Comparison of ENCODE assay signal across 24 cellular contexts in genomic region chr6:36871686-36872085, GRCh38. TPM values are rescaled to one million over a fixed set of nuclear protein-coding genes. Genes with fewer than 3 reads are reported as not detected.
DNase-seq lines count a peak whose midpoint lies in the region; ATAC-seq and TF ChIP-seq lines count a peak whose summit lies in the region.
"Had no signal": no experiment of that assay in that cellular context is flagged by ENCODE, and none has a peak within 500 bp of the region (broad histone marks: within the 10 kb centered on the region; RNA-seq: fewer than 3 reads in every experiment).

No MANE protein-coding gene starts in this region.

- H3K36me3 ChIP-seq in left ventricle myocardium inferior, result peaks cover 23% of the 10 kb centered on the region

- H3K4me3 ChIP-seq in left ventricle myocardium inferior, result peak overlapping the region; percentile 0

- peak; percentile 38 for DNase-seq in activated CD8-positive, alpha-beta memory T cell treated with anti-CD3 and anti-CD28 coated beads, Interleukin-2, amount 50 U/mL, for 48 hours
- no peak for DNase-seq in activated CD8-positive, alpha-beta memory T cell treated with anti-CD3 and anti-CD28 coated beads, Interleukin-2, amount 10 ng/mL, durations not matched to agents 7 days and 5 days
- DNase-seq in left ventricle myocardium inferior (no peak), left cardiac atrium (no peak), superior temporal gyrus (ENCODE audit: extremely low spot score) (no peak)
- no peak for DNase-seq in activated effector memory CD4-positive, alpha-beta T cell treated with anti-CD3 and anti-CD28 coated beads, Interleukin-2, amount 50 U/mL, for 16 hours
- DNase-seq: AML-193; C1 segment of cervical spinal cord; CD8-positive, alpha-beta memory T cell; GDM1; GOT3; NCI-H1105; NCI-H146; NCI-H2029; NCI-H2227 treated with DMSO at 0.1 percent for 48 hours; NCI-H510A treated with DMSO at 0.1 percent for 48 hours; NCI-H748 treated with DMSO at 0.1 percent for 48 hours; NK-92 treated with Interleukin-12 subunit alpha and Interleukin-12 subunit beta, amount 100 ng/mL, for 24 hours had no signal

- no peaks in the 10 kb centered on the region for H3K9me3 ChIP-seq in left ventricle myocardium inferior (replicated peaks)

- H3K27ac ChIP-seq in left ventricle myocardium inferior (replicated peaks), result peak overlapping the region; percentile 95

- H3K27ac Mint-ChIP-seq in activated CD8-positive, alpha-beta memory T cell treated with anti-CD3 and anti-CD28 coated beads, Interleukin-2, amount 10 ng/mL, durations not matched to agents 7 days and 5 days, result no peak overlapping the region
- no peak overlapping the region for H3K27ac Mint-ChIP-seq in brain
- H3K27ac Mint-ChIP-seq in nephron, result no peak overlapping the region

- H3K27me3 Mint-ChIP-seq in activated CD8-positive, alpha-beta memory T cell treated with anti-CD3 and anti-CD28 coated beads, Interleukin-2, amount 10 ng/mL, durations not matched to agents 7 days and 5 days, result no peaks in the 10 kb centered on the region
- H3K27me3 Mint-ChIP-seq in brain (peaks cover 7% of the 10 kb centered on the region), nephron (ENCODE audit: low read depth) (no peaks in the 10 kb centered on the region)

- no peak overlapping the region for H3K4me3 Mint-ChIP-seq in activated CD8-positive, alpha-beta memory T cell treated with anti-CD3 and anti-CD28 coated beads, Interleukin-2, amount 10 ng/mL, durations not matched to agents 7 days and 5 days
- H3K4me3 Mint-ChIP-seq in brain (peak overlapping the region in 4 of 5 experiments; percentile 32 to 55 (median 44)), nephron (peak overlapping the region in 2 of 3 experiments; percentile 35 to 72)

- H3K27me3 ChIP-seq in left ventricle myocardium inferior (ENCODE audit: low read depth), result no peaks in the 10 kb centered on the region

- H3K9me3 Mint-ChIP-seq in activated CD8-positive, alpha-beta memory T cell treated with anti-CD3 and anti-CD28 coated beads, Interleukin-2, amount 10 ng/mL, durations not matched to agents 7 days and 5 days (ENCODE audit: low read depth), result no peaks in the 10 kb centered on the region
- H3K9me3 Mint-ChIP-seq in brain, result peaks cover 0 to 7% (median 0%) of the 10 kb centered on the region in 5 experiments
- H3K9me3 Mint-ChIP-seq in nephron, result no peaks in the 10 kb centered on the region
- H3K9me3 Mint-ChIP-seq: CD8-positive, alpha-beta memory T cell had no signal

- peaks cover 73% of the 10 kb centered on the region for H3K4me1 Mint-ChIP-seq in activated CD8-positive, alpha-beta memory T cell treated with anti-CD3 and anti-CD28 coated beads, Interleukin-2, amount 10 ng/mL, durations not matched to agents 7 days and 5 days
- peaks cover 82% of the 10 kb centered on the region for H3K4me1 Mint-ChIP-seq in brain
- H3K4me1 Mint-ChIP-seq in nephron, result peaks cover 32% of the 10 kb centered on the region

- intact Hi-C loops in left ventricle myocardium inferior (cut with micrococcal nuclease) (no loop called here), left cardiac atrium (cut with DNase I) (no loop called here)

- CTCF ChIA-PET in activated CD8-positive, alpha-beta memory T cell treated with anti-CD3 and anti-CD28 coated beads, Interleukin-2, amount 10 ng/mL, durations not matched to agents 7 days and 5 days (lab: Charles Lee), result interaction anchor here (1.0 to 16.9 kb wide), 8 partner anchors 14 to 339 kb away, joined by 3 to 269 read pairs (median 20); partner anchors contain the start of gene C6orf89

- H3K4me1 ChIP-seq in left ventricle myocardium inferior, result peaks cover 79% of the 10 kb centered on the region

- TF ChIP-seq CTCF in left ventricle myocardium inferior (IDR thresholded peaks at IDR 0.05; ENCODE audit: borderline replicate concordance) (no peak), brain (conservative IDR thresholded peaks at IDR 0.05) (no peak), nephron (IDR thresholded peaks at IDR 0.05; ENCODE audit: unreplicated experiment in 3 of 3) (no peak)

- no peak for ATAC-seq in activated CD8-positive, alpha-beta memory T cell treated with anti-CD3 and anti-CD28 coated beads, Interleukin-2, amount 10 ng/mL, durations not matched to agents 7 days and 5 days
- no peak for ATAC-seq in left cardiac atrium
- ATAC-seq: HCT116, Panc1 had no signal

- H3K36me3 Mint-ChIP-seq in activated CD8-positive, alpha-beta memory T cell treated with anti-CD3 and anti-CD28 coated beads, Interleukin-2, amount 10 ng/mL, durations not matched to agents 7 days and 5 days, result peaks cover 35% of the 10 kb centered on the region
- H3K36me3 Mint-ChIP-seq in brain (peaks cover 35% of the 10 kb centered on the region), nephron (ENCODE audit: low read depth) (peaks cover 32% of the 10 kb centered on the region)

RNA-seq across cellular contexts. Expression of gene PPIL1, which starts 2.9 kb away (rescaled TPM):
- total RNA-seq in activated CD8-positive, alpha-beta memory T cell treated with anti-CD3 and anti-CD28 coated beads, Interleukin-2, amount 10 ng/mL, durations not matched to agents 7 days and 5 days, result 10 to 100 TPM; 30.8 to 39.9 TPM
- 69.1 TPM for total RNA-seq in left ventricle myocardium inferior
- total RNA-seq in left cardiac atrium, result 10 to 100 TPM; 52.4 to 56.3 TPM
- polyA plus RNA-seq in brain (ENCODE audit: insufficient read depth, low read depth, low replicate concordance), result 36.9 TPM

RNA-seq across cellular contexts. Expression of gene C6orf89, which starts 14.1 kb away (rescaled TPM):
- 10 to 100 TPM; 46.4 to 47.7 TPM for total RNA-seq in activated CD8-positive, alpha-beta memory T cell treated with anti-CD3 and anti-CD28 coated beads, Interleukin-2, amount 10 ng/mL, durations not matched to agents 7 days and 5 days
- total RNA-seq in left ventricle myocardium inferior, result 76.4 TPM
- total RNA-seq in left cardiac atrium, result 10 to 100 TPM; 62.9 to 74.1 TPM
- 72.4 TPM for polyA plus RNA-seq in brain (ENCODE audit: insufficient read depth, low read depth, low replicate concordance)

RNA-seq across cellular contexts. Expression of gene CPNE5, which starts 32.4 kb away (rescaled TPM):
- under 1 TPM; 0.79 to 0.94 TPM for total RNA-seq in activated CD8-positive, alpha-beta memory T cell treated with anti-CD3 and anti-CD28 coated beads, Interleukin-2, amount 10 ng/mL, durations not matched to agents 7 days and 5 days
- total RNA-seq in left ventricle myocardium inferior (26.5 TPM), left cardiac atrium (10 to 100 TPM; 14.7 to 63.5 TPM)
- 22.9 TPM for polyA plus RNA-seq in brain (ENCODE audit: insufficient read depth, low read depth, low replicate concordance)
- total RNA-seq: A172, LHCN-M2 had no signal

Comparison
In these comparisons a context has a peak if more than half of its experiments do, and no peak if none do; other contexts are left out.
1. RNA of gene CPNE5, which starts 32.4 kb away (total RNA-seq): 14.7 to 63.5 TPM in left cardiac atrium and 26.5 TPM in left ventricle myocardium inferior (single experiment); 0.79 to 0.94 TPM in activated CD8-positive, alpha-beta memory T cell treated with anti-CD3 and anti-CD28 coated beads, Interleukin-2, amount 10 ng/mL, durations not matched to agents 7 days and 5 days; every median in the first group is over 4 times any median in the second.